In the genomic region with DNA sequence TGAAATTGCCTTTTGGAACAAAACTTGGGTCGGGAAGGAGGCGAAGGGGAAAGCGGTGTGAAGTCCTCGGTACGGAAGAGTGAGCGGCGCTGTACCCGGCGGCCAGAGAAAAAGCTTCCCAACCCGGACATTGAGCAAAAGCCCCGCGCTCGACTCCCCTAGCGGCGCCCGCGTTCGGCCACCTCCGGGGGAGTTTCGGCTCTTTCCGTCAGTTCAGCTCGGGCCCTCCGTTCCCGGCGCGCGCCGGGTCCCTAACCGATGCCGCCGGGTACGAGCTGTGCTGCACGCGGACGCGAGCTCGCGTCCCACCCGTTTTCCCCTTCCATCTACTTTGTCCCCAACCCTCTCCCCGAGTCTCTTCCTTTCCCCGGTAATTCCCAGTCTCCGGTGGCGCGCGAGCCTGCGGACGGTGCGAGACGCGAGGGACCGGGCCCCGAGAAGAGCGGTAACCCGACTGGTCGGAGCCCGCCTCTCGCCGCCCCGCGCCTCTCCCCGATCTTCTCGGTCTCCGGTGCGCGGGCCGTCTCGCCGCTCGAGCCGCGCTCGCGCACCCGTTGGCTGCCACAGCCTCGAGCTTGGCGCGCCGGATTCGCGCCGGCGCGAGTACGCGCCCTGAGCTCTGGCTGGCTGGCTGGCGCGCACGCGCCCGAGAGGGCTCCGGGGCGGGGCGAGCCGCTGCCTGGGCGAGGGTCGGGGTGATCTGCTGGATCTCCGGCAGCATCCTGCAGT, we compare ENCODE assay signal across 8 cellular contexts. TPM values are rescaled to one million over a fixed set of nuclear protein-coding genes. Genes with fewer than 3 reads are reported as not detected.
A peak's percentile ranks its signal among the peaks of the same experiment; 100 is the strongest.
DNase-seq lines count a peak whose midpoint lies in the region; ATAC-seq and TF ChIP-seq lines count a peak whose summit lies in the region.

No MANE protein-coding gene starts in this region.

- peak overlapping the region; percentile 95 for H3K27ac Mint-ChIP-seq in progenitor cell of endocrine pancreas

- H3K4me3 Mint-ChIP-seq in progenitor cell of endocrine pancreas (ENCODE audit: low read depth): peak overlapping the region; percentile 89

- H3K4me1 Mint-ChIP-seq in progenitor cell of endocrine pancreas (ENCODE audit: low read depth): peaks cover 25% of the 10 kb centered on the region

- DNase-seq in GM12865 (ENCODE audit: low read depth) (peak; percentile 98), NCI-H1417 treated with DMSO at 0.1 percent for 48 hours (lab: John Stamatoyannopoulos, UW) (peak; percentile 75), SW480 (ENCODE audit: low spot score) (peak; percentile 92), left cardiac atrium (peak; percentile 91), progenitor cell of endocrine pancreas (ENCODE audit: low spot score, unreplicated experiment) (peak; percentile 98), upper lobe of right lung (peak; percentile 94)

- WGBS in adipose tissue, 3 donors: 0 to 1% (median 1%) methylated on average over 94 to 97 of the region's 97 CpGs

- H3K27ac ChIP-seq in adipose tissue (ENCODE audit: low read depth, low read length) (peak overlapping the region; percentile 38), upper lobe of right lung (peak overlapping the region; percentile 91)

- no peaks in the 10 kb centered on the region for H3K9me3 ChIP-seq in upper lobe of right lung

- ATAC-seq in HG02759 (IDR thresholded peaks at IDR 0.05; ENCODE audit: unreplicated experiment): peak; percentile 78
- peak; percentile 95 to 98 for ATAC-seq in left cardiac atrium
- peak; percentile 95 for ATAC-seq in upper lobe of right lung

- peak overlapping the region; percentile 75 for H3K4me3 ChIP-seq in GM12865 (ENCODE audit: low read depth, low read length)
- H3K4me3 ChIP-seq in upper lobe of right lung: peak overlapping the region; percentile 86

- no peaks in the 10 kb centered on the region for H3K27me3 ChIP-seq in upper lobe of right lung

- H3K36me3 Mint-ChIP-seq in progenitor cell of endocrine pancreas (ENCODE audit: insufficient read depth): peaks cover 7% of the 10 kb centered on the region

- H3K36me3 ChIP-seq in upper lobe of right lung: no peaks in the 10 kb centered on the region

- TF ChIP-seq CTCF in GM12865 (IDR thresholded peaks at IDR 0.05; ENCODE audit: insufficient read depth, low read depth, low read length, missing control alignments): peak; percentile 32
- TF ChIP-seq CTCF in progenitor cell of endocrine pancreas (IDR thresholded peaks at IDR 0.05; ENCODE audit: unreplicated experiment): peak; percentile 32
- peak; percentile 30 for TF ChIP-seq CTCF in upper lobe of right lung (IDR thresholded peaks at IDR 0.05)

- no peaks in the 10 kb centered on the region for H3K9me3 Mint-ChIP-seq in progenitor cell of endocrine pancreas (ENCODE audit: low read depth)

- intact Hi-C loops in left cardiac atrium (cut with DNase I): loop anchor here in 1 of 2 donors (5.0 kb wide), 1 partner anchor 215 kb away; no protein-coding TSS in a partner anchor
- intact Hi-C loops in upper lobe of right lung (cut with DNase I): no loop called here

- no peaks in the 10 kb centered on the region for H3K27me3 Mint-ChIP-seq in progenitor cell of endocrine pancreas

- peaks cover 24% of the 10 kb centered on the region for H3K4me1 ChIP-seq in upper lobe of right lung

RNA-seq across cellular contexts. Expression of gene SPATS2, which starts 0.4 kb away (rescaled TPM):
- 10 to 100 TPM in 1 of 3 donors, 1 to 10 TPM in 2; 4.8 to 13.4 (median 5.0) TPM for polyA plus RNA-seq in adipose tissue
- total RNA-seq in left cardiac atrium (10 to 100 TPM in 1 of 2 donors, 1 to 10 TPM in 1; 7.6 to 10.5 TPM), progenitor cell of endocrine pancreas (84.4 and 87.1 TPM in 2 replicates), upper lobe of right lung (12.6 TPM)

RNA-seq across cellular contexts. Expression of gene DNAJC22, which starts 20.1 kb away (rescaled TPM):
- 1 to 10 TPM in 1 of 3 donors, under 1 TPM in 2; 0.22 to 4.0 (median 0.62) TPM for polyA plus RNA-seq in adipose tissue
- total RNA-seq in left cardiac atrium: under 1 TPM; 0.47 to 0.68 TPM
- total RNA-seq in progenitor cell of endocrine pancreas: 36.0 and 38.7 TPM in 2 replicates
- total RNA-seq in upper lobe of right lung: 0.67 TPM

RNA-seq across cellular contexts. Expression of gene C1QL4, which starts 29.8 kb away (rescaled TPM):
- polyA plus RNA-seq in adipose tissue: not detected
- not detected for total RNA-seq in left cardiac atrium
- total RNA-seq in progenitor cell of endocrine pancreas: 0.64 and 0.79 TPM in 2 replicates
- total RNA-seq in upper lobe of right lung: not detected

RNA-seq across cellular contexts. Expression of gene TROAP, which starts 43.8 kb away (rescaled TPM):
- 1 to 10 TPM in 1 of 3 donors, under 1 TPM in 2; 0.22 to 2.4 (median 0.33) TPM for polyA plus RNA-seq in adipose tissue
- total RNA-seq in left cardiac atrium (1 to 10 TPM in 1 of 2 donors, not detected in 1; 1.5 TPM), progenitor cell of endocrine pancreas (44.7 and 44.9 TPM in 2 replicates), upper lobe of right lung (0.96 TPM)

Comparison
In these comparisons a context has a peak if more than half of its experiments do, and no peak if none do; other contexts are left out.
1. Peak in every context shown above with its lines: DNase-seq, ATAC-seq, H3K4me3 ChIP-seq and H3K27ac ChIP-seq.
2. RNA of gene DNAJC22, which starts 20.1 kb away (total RNA-seq): 36.0 to 38.7 TPM in progenitor cell of endocrine pancreas; 0.47 to 0.68 TPM in left cardiac atrium and 0.67 TPM in upper lobe of right lung (single experiment); every median in the first group is over 10 times any median in the second.